ENCODE assay signal across 8 cellular contexts in the genomic region with DNA sequence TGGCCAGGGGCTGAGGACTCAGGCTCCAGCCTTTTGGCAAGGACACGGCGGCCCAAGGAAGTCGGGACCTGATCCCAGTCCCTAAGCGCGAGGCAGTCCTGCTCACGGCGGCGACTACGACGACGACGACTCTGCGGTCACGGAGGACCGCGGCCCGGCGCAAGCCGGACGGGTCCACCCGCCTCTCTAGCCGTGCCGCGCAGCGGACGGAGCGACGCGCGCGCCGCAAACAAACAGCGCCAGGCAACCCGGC. TPM values are rescaled to one million over a fixed set of nuclear protein-coding genes. Genes with fewer than 3 reads are reported as not detected.
DNase-seq lines count a peak whose midpoint lies in the region; ATAC-seq and TF ChIP-seq lines count a peak whose summit lies in the region.

No MANE protein-coding gene starts in this region.

- ATAC-seq in GM18519 (IDR thresholded peaks at IDR 0.05; ENCODE audit: low FRiP score, unreplicated experiment) = no peak

- 0 to 1% (median 0%) methylated on average over 3 to 34 of the region's 34 CpGs for WGBS in adrenal gland, 4 donors
- 0 to 2% methylated on average over 3 to 31 of the region's 34 CpGs for WGBS in testis, 2 donors

- TF ChIP-seq CTCF in adrenal gland (IDR thresholded peaks at IDR 0.05) (no peak), testis (IDR thresholded peaks at IDR 0.05) (no peak)

- H3K9me3 Mint-ChIP-seq in immature natural killer cell = no peaks in the 10 kb centered on the region

- H3K36me3 ChIP-seq in adrenal gland (replicated peaks in 1 of 2) (no peaks in the 10 kb centered on the region), testis (ENCODE audit: low read depth, missing control alignments) (no peaks in the 10 kb centered on the region)

- H3K27ac Mint-ChIP-seq in immature natural killer cell = no peak overlapping the region

- intact Hi-C loops in adrenal gland (cut with DNase I) (loop anchor here (2.0 to 5.0 kb wide), 3 partner anchors 183 to 465 kb away; no protein-coding TSS in a partner anchor), testis (cut with DNase I; ENCODE audit: low total_unique reads) (loop anchor here (5.0 to 10.0 kb wide), 2 partner anchors 60 to 463 kb away; no protein-coding TSS in a partner anchor)

- H3K27me3 ChIP-seq in adrenal gland (no peaks in the 10 kb centered on the region), testis (no peaks in the 10 kb centered on the region)

- DNase-seq in NCI-H345 (lab: John Stamatoyannopoulos, UW) = peak; percentile 51
- DNase-seq in NCI-H345 treated with DMSO at 0.1 percent for 48 hours (lab: John Stamatoyannopoulos, UW; ENCODE audit: unreplicated experiment) = no peak
- peak in 4 of 7 donors; percentile 13 to 26 (median 18) for DNase-seq in adrenal gland
- DNase-seq in immature natural killer cell = no peak
- no peak for DNase-seq in testis
- DNase-seq in GDM1 (lab: John Stamatoyannopoulos, UW) = no peak
- DNase-seq in DMS153 treated with DMSO at 0.1 percent for 48 hours (lab: John Stamatoyannopoulos, UW; ENCODE audit: unreplicated experiment) = no peak

- H3K27ac ChIP-seq in adrenal gland = peak overlapping the region in 2 of 5 donors; percentile 75 to 77
- H3K27ac ChIP-seq in testis = peak overlapping the region; percentile 70 to 74

- H3K36me3 Mint-ChIP-seq in immature natural killer cell = no peaks in the 10 kb centered on the region

- peaks cover 24 to 28% of the 10 kb centered on the region in 2 donors for H3K4me1 ChIP-seq in adrenal gland (replicated peaks in 1 of 2)
- H3K4me1 ChIP-seq in testis = peaks cover 23% of the 10 kb centered on the region

- H3K4me1 Mint-ChIP-seq in immature natural killer cell = peaks cover 7 to 11% of the 10 kb centered on the region in 2 donors

- H3K4me3 ChIP-seq in adrenal gland (peak overlapping the region in 1 of 4 donors; percentile 62), testis (peak overlapping the region; percentile 51 to 58)

- H3K9me3 ChIP-seq in adrenal gland (replicated peaks in 1 of 3) = no peaks in the 10 kb centered on the region
- no peaks in the 10 kb centered on the region for H3K9me3 ChIP-seq in testis

- H3K4me3 Mint-ChIP-seq in immature natural killer cell = peak overlapping the region; percentile 53 to 76 (median 59)

- H3K27me3 Mint-ChIP-seq in immature natural killer cell (ENCODE audit: low read depth in 3 of 3) = peaks cover 8 to 18% (median 8%) of the 10 kb centered on the region in 3 donors

- no peak for TF ChIP-seq POLR2A in adrenal gland (IDR thresholded peaks at IDR 0.05)
- TF ChIP-seq POLR2A in testis (IDR thresholded peaks at IDR 0.05) = no peak

RNA-seq across cellular contexts. Expression of gene WNT9A, which starts 0.4 kb away (rescaled TPM):
- total RNA-seq in adrenal gland (1 to 10 TPM in 5 of 8 donors, under 1 TPM in 3; 0.42 to 2.9 (median 1.6) TPM), testis (1 to 10 TPM; 3.5 to 4.3 TPM)
- polyA plus RNA-seq in adrenal gland (1 to 10 TPM in 1 of 3 donors, under 1 TPM in 2; 0.18 to 1.1 (median 0.64) TPM), immature natural killer cell (not detected), testis (ENCODE audit: insufficient read depth, low read depth, low replicate concordance) (3.1 TPM)

RNA-seq across cellular contexts. Expression of gene WNT3A, which starts 59.4 kb away (rescaled TPM):
- total RNA-seq in adrenal gland (not detected), testis (under 1 TPM; 0.08 to 0.19 TPM)
- polyA plus RNA-seq in adrenal gland (not detected), immature natural killer cell (not detected), testis (ENCODE audit: insufficient read depth, low read depth, low replicate concordance) (0.13 TPM)

Comparison
In these comparisons a context has a peak if more than half of its experiments do, and no peak if none do; other contexts are left out.
1. DNase-seq: peak in NCI-H345 (single experiment) and adrenal gland (4 of 7); none in NCI-H345 treated with DMSO at 0.1 percent for 48 hours (single experiment), immature natural killer cell (0 of 3), testis (single experiment), GDM1 (single experiment) and DMS153 treated with DMSO at 0.1 percent for 48 hours (single experiment).